ENCODE assay signal across 10 cellular contexts in the genomic region with DNA sequence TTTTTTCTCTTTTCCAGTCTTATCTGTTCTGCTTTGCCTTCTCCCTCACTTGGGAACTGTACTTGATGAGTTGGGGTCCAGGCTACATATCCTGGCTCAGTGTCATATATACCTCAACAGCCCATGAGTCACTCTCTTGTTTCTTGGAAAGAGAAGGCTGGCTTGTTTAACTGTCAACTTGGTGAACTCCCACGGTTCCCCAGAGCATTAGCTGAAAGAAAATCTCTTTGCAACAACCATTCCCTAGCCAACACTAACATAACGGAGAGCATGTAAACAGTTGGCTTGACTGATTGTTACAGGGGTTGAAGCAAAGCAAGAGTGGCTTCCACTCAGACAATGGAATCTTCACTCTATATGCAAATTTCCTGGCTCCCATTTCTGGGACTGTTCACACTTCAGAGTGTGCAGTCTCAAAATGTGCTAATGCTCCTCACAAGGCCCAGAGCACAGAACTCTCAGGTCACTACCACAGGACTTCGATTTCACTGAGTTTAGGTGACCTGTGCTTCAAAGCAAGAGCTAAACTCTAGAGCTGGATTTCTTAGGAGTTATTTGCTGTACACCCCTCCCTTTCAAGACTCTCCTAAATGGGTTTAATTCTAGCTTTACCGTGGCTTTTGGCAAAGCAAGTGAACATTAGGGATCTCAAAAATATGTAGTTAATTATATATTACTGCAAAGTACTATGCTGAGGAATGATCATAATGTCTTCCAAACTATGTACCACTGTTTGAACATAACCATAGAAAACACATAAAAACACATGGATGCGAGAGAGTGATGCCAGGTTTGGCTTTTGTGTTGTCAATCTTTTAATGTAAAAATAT.
A peak's percentile ranks its signal among the peaks of the same experiment; 100 is the strongest.
DNase-seq lines count a peak whose midpoint lies in the region; TF ChIP-seq lines count a peak whose summit lies in the region.
"Had no signal": no experiment of that assay in that cellular context is flagged by ENCODE, and none has a peak within 500 bp of the region (broad histone marks: within the 10 kb centered on the region; RNA-seq: fewer than 3 reads in every experiment).

No MANE protein-coding gene starts in this region.

- H3K9me2 ChIP-seq in hepatocyte (replicated peaks; ENCODE audit: insufficient read depth), result no peaks in the 10 kb centered on the region

- no peak overlapping the region for H2AFZ ChIP-seq in hepatocyte

- no peaks in the 10 kb centered on the region for H4K20me1 ChIP-seq in hepatocyte (ENCODE audit: insufficient read depth, poor library complexity, severe bottlenecking)

- H3K27ac ChIP-seq in hepatocyte, result no peak overlapping the region

- H3K79me2 ChIP-seq in hepatocyte, result no peaks in the 10 kb centered on the region

- H3K4me2 ChIP-seq in hepatocyte, result no peak overlapping the region

- H3K4me1 ChIP-seq in hepatocyte (ENCODE audit: insufficient read depth), result peaks cover 11% of the 10 kb centered on the region

- no peaks in the 10 kb centered on the region for H3K27me3 ChIP-seq in hepatocyte

- no peaks in the 10 kb centered on the region for H3K36me3 ChIP-seq in hepatocyte (replicated peaks; ENCODE audit: insufficient read depth, low read depth)

- H3K9me3 ChIP-seq in hepatocyte (ENCODE audit: low read depth), result no peaks in the 10 kb centered on the region

- DNase-seq in Kasumi-1 (lab: John Stamatoyannopoulos, UW) (peak; percentile 14 to 30), amniotic stem cell (lab: John Stamatoyannopoulos, UW) (peak; percentile 67), hepatocyte (ENCODE audit: low spot score) (peak; percentile 58), smooth muscle cell of the brain vasculature (ENCODE audit: low read depth, low spot score) (peak; percentile 91), 8988T (no peak), NCI-H128 (lab: John Stamatoyannopoulos, UW; ENCODE audit: unreplicated experiment) (no peak), AML-193 (lab: John Stamatoyannopoulos, UW) (no peak)
- DNase-seq: naive thymus-derived CD4-positive, alpha-beta T cell; NCI-H2081; T-helper 1 cell had no signal

- 53% methylated on average over 5 of the region's 5 CpGs for WGBS in hepatocyte (ENCODE audit: low lambda C conversion rate, missing lambda C conversion rate)

- no peak for TF ChIP-seq CTCF in hepatocyte (IDR thresholded peaks at IDR 0.05; ENCODE audit: poor library complexity)

- no peak overlapping the region for H3K4me3 ChIP-seq in hepatocyte

Comparison
In these comparisons a context has a peak if more than half of its experiments do, and no peak if none do; other contexts are left out.
1. DNase-seq: peak in Kasumi-1 (2 of 2), amniotic stem cell (single experiment), hepatocyte (single experiment) and smooth muscle cell of the brain vasculature (single experiment); none in 8988T (single experiment), NCI-H128 (single experiment) and AML-193 (0 of 2).